In genomic region chr6:138346302-138347195, GRCh38 we compare ENCODE assay signal across 19 cellular contexts. TPM values are rescaled to one million over a fixed set of nuclear protein-coding genes. Genes with fewer than 3 reads are reported as not detected.
DNase-seq lines count a peak whose midpoint lies in the region; ATAC-seq and TF ChIP-seq lines count a peak whose summit lies in the region.
"Had no signal": no experiment of that assay in that cellular context is flagged by ENCODE, and none has a peak within 500 bp of the region (broad histone marks: within the 10 kb centered on the region; RNA-seq: fewer than 3 reads in every experiment).

No MANE protein-coding gene starts in this region.

- peaks cover 5% of the 10 kb centered on the region for H3K4me1 Mint-ChIP-seq in type B pancreatic cell (ENCODE audit: unreplicated experiment)
- H3K4me1 Mint-ChIP-seq: central memory CD8-positive, alpha-beta T cell had no signal

- no peaks in the 10 kb centered on the region for H3K4me1 ChIP-seq in right cardiac atrium (ENCODE audit: control insufficient read depth, insufficient read depth, low read length)

- no peaks in the 10 kb centered on the region for H3K9me3 ChIP-seq in right cardiac atrium (ENCODE audit: control insufficient read depth, low read length)

- no peak overlapping the region for H3K27ac ChIP-seq in right cardiac atrium (ENCODE audit: low read length)

- H3K9me3 Mint-ChIP-seq in type B pancreatic cell, result no peaks in the 10 kb centered on the region
- H3K9me3 Mint-ChIP-seq: activated CD4-positive, alpha-beta memory T cell treated with anti-CD3 and anti-CD28 coated beads for 36 hours; CD4-positive, alpha-beta memory T cell; central memory CD8-positive, alpha-beta T cell had no signal

- WGBS in right cardiac atrium, result 57% methylated on average over 2 of the region's 2 CpGs

- TF ChIP-seq CTCF in choroid plexus epithelial cell (conservative IDR thresholded peaks at IDR 0.05; ENCODE audit: low read depth, low read length) (no peak), type B pancreatic cell (conservative IDR thresholded peaks at IDR 0.05) (no peak)

- peak overlapping the region; percentile 19 for H3K27ac Mint-ChIP-seq in type B pancreatic cell
- H3K27ac Mint-ChIP-seq: activated CD4-positive, alpha-beta memory T cell treated with anti-CD3 and anti-CD28 coated beads for 36 hours; CD4-positive, alpha-beta memory T cell had no signal

- no peak overlapping the region for H3K4me3 Mint-ChIP-seq in type B pancreatic cell
- H3K4me3 Mint-ChIP-seq: activated CD4-positive, alpha-beta memory T cell treated with anti-CD3 and anti-CD28 coated beads for 36 hours; CD4-positive, alpha-beta memory T cell; central memory CD8-positive, alpha-beta T cell had no signal

- H3K36me3 Mint-ChIP-seq in type B pancreatic cell, result no peaks in the 10 kb centered on the region
- H3K36me3 Mint-ChIP-seq: activated CD4-positive, alpha-beta memory T cell treated with anti-CD3 and anti-CD28 coated beads for 36 hours; CD4-positive, alpha-beta memory T cell had no signal

- no peaks in the 10 kb centered on the region for H3K27me3 ChIP-seq in right cardiac atrium (ENCODE audit: control insufficient read depth, insufficient read depth)

- ATAC-seq in right cardiac atrium, result no peak
- no peak for ATAC-seq in HG03432 (IDR thresholded peaks at IDR 0.05; ENCODE audit: unreplicated experiment)
- ATAC-seq: Panc1 had no signal

- no peaks in the 10 kb centered on the region for H3K27me3 Mint-ChIP-seq in type B pancreatic cell

- DNase-seq in NCI-H82 (lab: John Stamatoyannopoulos, UW) (peak; percentile 27), NCI-H82 treated with DMSO at 0.1 percent for 48 hours (lab: John Stamatoyannopoulos, UW; ENCODE audit: unreplicated experiment) (no peak), choroid plexus epithelial cell (ENCODE audit: low read depth) (peak; percentile 74), inferior parietal cortex (ENCODE audit: extremely low spot score) (peak; percentile 11), type B pancreatic cell (ENCODE audit: extremely low spot score, unreplicated experiment) (no peak), right cardiac atrium (no peak), LoVo (ENCODE audit: low spot score) (no peak)
- DNase-seq: 8988T; activated CD4-positive, alpha-beta memory T cell treated with anti-CD3 and anti-CD28 coated beads for 36 hours; CD4-positive, alpha-beta memory T cell; DND-41; head of caudate nucleus; islet precursor cell; NCI-H1092; NCI-H69 had no signal

- H3K4me3 ChIP-seq in choroid plexus epithelial cell (ENCODE audit: low read depth, low read length) (no peak overlapping the region), right cardiac atrium (ENCODE audit: low read length) (no peak overlapping the region)

- intact Hi-C loops in right cardiac atrium (cut with DNase I), result no loop called here

RNA-seq across cellular contexts. Expression of gene SMIM28, which starts 31.2 kb away (rescaled TPM):
- total RNA-seq in type B pancreatic cell (ENCODE audit: low replicate concordance) (not detected in 2 replicates), right cardiac atrium (not detected)
- not detected for polyA plus RNA-seq in right cardiac atrium
- total RNA-seq: activated CD4-positive, alpha-beta memory T cell treated with anti-CD3 and anti-CD28 coated beads for 36 hours; CD4-positive, alpha-beta memory T cell had no signal
- polyA plus RNA-seq: CD4-positive, alpha-beta memory T cell; thymus had no signal

RNA-seq across cellular contexts. Expression of gene HEBP2, which starts 57.5 kb away (rescaled TPM):
- 68.9 and 112 TPM in 2 replicates for total RNA-seq in type B pancreatic cell (ENCODE audit: low replicate concordance)
- total RNA-seq in right cardiac atrium, result 10 to 100 TPM; 74.7 to 91.6 (median 82.0) TPM
- polyA plus RNA-seq in right cardiac atrium, result 39.5 TPM

Comparison
In these comparisons a context has a peak if more than half of its experiments do, and no peak if none do; other contexts are left out.
1. DNase-seq: peak in NCI-H82 (single experiment), choroid plexus epithelial cell (single experiment) and inferior parietal cortex (single experiment); none in NCI-H82 treated with DMSO at 0.1 percent for 48 hours (single experiment), type B pancreatic cell (single experiment), right cardiac atrium (0 of 3) and LoVo (single experiment).